21 cellular contexts compared by ENCODE assay signal in genomic region chr4:124278477-124278876, GRCh38.
DNase-seq lines count a peak whose midpoint lies in the region; ATAC-seq and TF ChIP-seq lines count a peak whose summit lies in the region.
"Had no signal": no experiment of that assay in that cellular context is flagged by ENCODE, and none has a peak within 500 bp of the region (broad histone marks: within the 10 kb centered on the region; RNA-seq: fewer than 3 reads in every experiment).

No MANE protein-coding gene starts in this region.

- BruUV-seq in mammary epithelial cell (replicated peaks; lab: Mats Ljungman, UMichigan), result no TSS peak

- H3K4me2 ChIP-seq in mammary epithelial cell (ENCODE audit: insufficient read depth, low read depth, low read length), result peak overlapping the region; percentile 55

- WGBS in mammary epithelial cell (ENCODE audit: low coverage, missing lambda C conversion rate), result no CpG with 5 or more reads among the region's 1 CpG

- H3K79me2 ChIP-seq in mammary epithelial cell (ENCODE audit: insufficient read depth, low read length), result no peaks in the 10 kb centered on the region

- no peak overlapping the region for H3K4me3 Mint-ChIP-seq in mesothelial cell of epicardium
- H3K4me3 Mint-ChIP-seq: endodermal cell, IgD-negative memory B cell had no signal

- H3K4me3 ChIP-seq in mammary epithelial cell (replicated peaks in 1 of 3; ENCODE audit: insufficient read depth in 1 of 3, low read depth in 2 of 3, low read length in 3 of 3), result no peak overlapping the region
- H3K4me3 ChIP-seq: GM12878, pancreas had no signal

- intact Hi-C loops in mammary epithelial cell (cut with micrococcal nuclease), result no loop called here

- peaks cover 2% of the 10 kb centered on the region for H3K9me3 ChIP-seq in mammary epithelial cell (replicated peaks; ENCODE audit: insufficient read depth, low read length)
- H3K9me3 ChIP-seq: BE2C, pancreas had no signal

- no peak for ATAC-seq in HG02884 (IDR thresholded peaks at IDR 0.05; ENCODE audit: unreplicated experiment)
- ATAC-seq: GM12878, pancreas had no signal

- peaks cover 41% of the 10 kb centered on the region for H3K4me1 ChIP-seq in mammary epithelial cell (ENCODE audit: insufficient read depth, low read length)
- H3K4me1 ChIP-seq: pancreas had no signal

- no peak overlapping the region for H2AFZ ChIP-seq in mammary epithelial cell (ENCODE audit: low read depth, low read length)

- H3K27me3 ChIP-seq in mammary epithelial cell (ENCODE audit: insufficient read depth, low read length), result no peaks in the 10 kb centered on the region
- H3K27me3 ChIP-seq: BE2C, pancreas had no signal

- in situ Hi-C loops in mammary epithelial cell (cut with MboI; ENCODE audit: low sequenced_read_pairs in 2 of 2), result no loop called here

- dilution Hi-C loops in mammary epithelial cell (cut with HindIII; ENCODE audit: low sequenced_read_pairs), result no loop called here

- H4K20me1 ChIP-seq in mammary epithelial cell (ENCODE audit: insufficient read depth, low read length), result no peaks in the 10 kb centered on the region

- peak overlapping the region; percentile 72 for H3K27ac ChIP-seq in mammary epithelial cell (ENCODE audit: insufficient read depth, low read depth, low read length)
- H3K27ac ChIP-seq: pancreas had no signal

- CTCF ChIA-PET in mammary epithelial cell (lab: Charles Lee; ENCODE audit: low non-redundant PET), result no interaction called here

- DNase-seq in Daoy (ENCODE audit: low read depth), result peak; percentile 2
- peak; percentile 57 for DNase-seq in NCI-H226
- peak; percentile 67 for DNase-seq in mammary epithelial cell
- no peak for DNase-seq in mesothelial cell of epicardium (ENCODE audit: low spot score in 2 of 2, unreplicated experiment in 2 of 2)
- DNase-seq in kidney tubule cell (ENCODE audit: low spot score), result no peak
- DNase-seq in mucosa of gallbladder (ENCODE audit: low spot score), result no peak
- DNase-seq in SHP77 (lab: John Stamatoyannopoulos, UW), result no peak
- DNase-seq: activated gamma-delta T cell; BE2C; central memory CD4-positive, alpha-beta T cell; DND-41; endodermal cell; NCI-H1436; NCI-H345; pancreas; stimulated activated CD4-positive, alpha-beta T cell treated with anti-CD3 and anti-CD28 coated beads, Interleukin-12 subunit alpha, Interleukin-12 subunit beta, amount 100 ng/mL, for 4 hours; substantia nigra; T-helper 1 cell had no signal

- H3K9ac ChIP-seq in mammary epithelial cell (ENCODE audit: insufficient read depth, low read length), result no peak overlapping the region

- H3K27me3 Mint-ChIP-seq in mesothelial cell of epicardium (ENCODE audit: low read depth), result no peaks in the 10 kb centered on the region
- H3K27me3 Mint-ChIP-seq: IgD-negative memory B cell had no signal

- no peaks in the 10 kb centered on the region for H3K36me3 ChIP-seq in mammary epithelial cell (ENCODE audit: insufficient read depth, low read length)
- H3K36me3 ChIP-seq: BE2C, pancreas had no signal

- TF ChIP-seq CTCF in mammary epithelial cell (conservative IDR thresholded peaks at IDR 0.05 in 1 of 2, IDR thresholded peaks at IDR 0.05 in 1 of 2; ENCODE audit: extremely low read depth in 1 of 2, insufficient read depth in 1 of 2, low read depth in 1 of 2, low read length in 2 of 2) (no peak), mesothelial cell of epicardium (IDR thresholded peaks at IDR 0.05; ENCODE audit: unreplicated experiment) (no peak)

- H3K9me3 Mint-ChIP-seq in mesothelial cell of epicardium, result peaks cover 19% of the 10 kb centered on the region
- H3K9me3 Mint-ChIP-seq: endodermal cell, IgD-negative memory B cell had no signal

- H3K27ac Mint-ChIP-seq in mesothelial cell of epicardium, result peak overlapping the region; percentile 61
- H3K27ac Mint-ChIP-seq: endodermal cell, IgD-negative memory B cell had no signal

- peaks cover 18% of the 10 kb centered on the region for H3K4me1 Mint-ChIP-seq in mesothelial cell of epicardium
- H3K4me1 Mint-ChIP-seq: IgD-negative memory B cell had no signal

- H3K36me3 Mint-ChIP-seq in mesothelial cell of epicardium, result peaks cover 9% of the 10 kb centered on the region
- H3K36me3 Mint-ChIP-seq: IgD-negative memory B cell had no signal

Comparison
In these comparisons a context has a peak if more than half of its experiments do, and no peak if none do; other contexts are left out.
1. DNase-seq: peak in Daoy (single experiment), NCI-H226 (single experiment) and mammary epithelial cell (single experiment); none in mesothelial cell of epicardium (0 of 2), kidney tubule cell (single experiment), mucosa of gallbladder (single experiment) and SHP77 (0 of 2).